In the genomic region with DNA sequence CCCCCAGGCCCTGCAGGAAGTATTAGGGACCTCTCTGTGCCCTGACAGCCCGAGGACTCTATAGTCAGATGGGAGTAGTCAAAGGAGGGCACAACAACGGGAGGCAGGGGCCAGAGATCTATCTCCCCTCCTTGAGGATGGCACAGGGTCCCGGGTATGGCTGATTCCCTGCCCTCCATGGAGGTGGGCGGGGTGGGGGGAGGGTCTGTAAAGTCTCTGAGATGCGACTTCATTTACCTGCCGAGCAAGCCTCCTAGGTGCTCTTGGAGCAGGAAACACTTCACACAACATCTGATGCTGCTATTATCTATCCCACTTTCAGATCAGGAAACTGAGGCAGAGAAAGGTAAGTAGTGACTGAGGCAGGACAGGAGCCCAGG, we compare ENCODE assay signal across 12 cellular contexts. TPM values are rescaled to one million over a fixed set of nuclear protein-coding genes. Genes with fewer than 3 reads are reported as not detected.
A peak's percentile ranks its signal among the peaks of the same experiment; 100 is the strongest.
DNase-seq lines count a peak whose midpoint lies in the region; ATAC-seq, FAIRE-seq and TF ChIP-seq lines count a peak whose summit lies in the region.
"Had no signal": no experiment of that assay in that cellular context is flagged by ENCODE, and none has a peak within 500 bp of the region (broad histone marks: within the 10 kb centered on the region; RNA-seq: fewer than 3 reads in every experiment).

No MANE protein-coding gene starts in this region.

- H2AFZ ChIP-seq in trophoblast cell (ENCODE audit: insufficient read depth, low read length, poor library complexity): no peak overlapping the region

- no peak overlapping the region for H3K9ac ChIP-seq in trophoblast cell (ENCODE audit: low read length)

- H3K9me3 ChIP-seq in T-helper 17 cell (ENCODE audit: control insufficient read depth, low read length, poor library complexity, severe bottlenecking): no peaks in the 10 kb centered on the region
- peaks cover 4% of the 10 kb centered on the region for H3K9me3 ChIP-seq in trophoblast cell (ENCODE audit: insufficient read depth, low read depth, low read length)

- peak overlapping the region; percentile 68 for H3K4me3 Mint-ChIP-seq in T-helper 17 cell

- DNase-seq in T-helper 17 cell (no peak), foreskin keratinocyte (no peak), trophoblast cell (no peak), HUDEP-2 (lab: John Stamatoyannopoulos, UW; ENCODE audit: unreplicated experiment in 76 of 76) (no peak), NCI-H524 treated with DMSO at 0.1 percent for 48 hours (lab: John Stamatoyannopoulos, UW) (no peak), AG08396 (ENCODE audit: low spot score) (no peak), GM19239 (ENCODE audit: insufficient read length, low spot score) (no peak)
- DNase-seq: activated CD4-positive, alpha-beta T cell treated with anti-CD3 and anti-CD28 coated beads, Interleukin-2, amount 50 U/mL, for 1 hour; DND-41; effector CD8-positive, alpha-beta T cell; NCI-H748 treated with DMSO at 0.1 percent for 48 hours had no signal

- H2BK12ac ChIP-seq in trophoblast cell (ENCODE audit: low read length): peak overlapping the region; percentile 76

- ATAC-seq in T-helper 17 cell (no peak), foreskin keratinocyte (no peak)

- H3K27me3 ChIP-seq in foreskin keratinocyte (no peaks in the 10 kb centered on the region), trophoblast cell (ENCODE audit: insufficient read depth, low read length) (no peaks in the 10 kb centered on the region)

- H3K27ac Mint-ChIP-seq in T-helper 17 cell: no peak overlapping the region

- H3K4me1 Mint-ChIP-seq in T-helper 17 cell: peaks cover 17% of the 10 kb centered on the region

- H3K36me3 Mint-ChIP-seq in T-helper 17 cell (ENCODE audit: low read depth): peaks cover 5% of the 10 kb centered on the region

- no peak for TF ChIP-seq CTCF in C4-2B (conservative IDR thresholded peaks at IDR 0.05)
- no peak for TF ChIP-seq CTCF in foreskin keratinocyte (conservative IDR thresholded peaks at IDR 0.05)

- peaks cover 51% of the 10 kb centered on the region for H3K27me3 Mint-ChIP-seq in T-helper 17 cell

- peaks cover 26% of the 10 kb centered on the region for H3K4me1 ChIP-seq in foreskin keratinocyte
- peaks cover 41 to 47% of the 10 kb centered on the region in 2 experiments for H3K4me1 ChIP-seq in trophoblast cell (ENCODE audit: control insufficient read depth in 1 of 2, insufficient read depth in 2 of 2, low read length in 2 of 2)

- H3K36me3 ChIP-seq in trophoblast cell (ENCODE audit: control insufficient read depth in 1 of 2, insufficient read depth in 2 of 2, low read length in 2 of 2): peaks cover 19 to 20% of the 10 kb centered on the region in 2 experiments

- no peak overlapping the region for H3K23ac ChIP-seq in trophoblast cell (ENCODE audit: low read length)

- H2BK120ac ChIP-seq in trophoblast cell (ENCODE audit: insufficient read depth, low read length, poor library complexity): peak overlapping the region; percentile 85

- H4K8ac ChIP-seq in trophoblast cell (ENCODE audit: low read depth, low read length): peak overlapping the region; percentile 92

- FAIRE-seq in GM19239 (lab: Jason Lieb, UNC): no peak

- H2BK5ac ChIP-seq in trophoblast cell (ENCODE audit: low read depth, low read length, poor library complexity): peak overlapping the region; percentile 80

- peak overlapping the region; percentile 89 for H3K27ac ChIP-seq in C4-2B
- H3K27ac ChIP-seq in foreskin keratinocyte: peak overlapping the region; percentile 90
- peak overlapping the region; percentile 99 for H3K27ac ChIP-seq in trophoblast cell (ENCODE audit: low read depth, low read length)

- peak overlapping the region; percentile 65 for H3K4me2 ChIP-seq in trophoblast cell (ENCODE audit: low read length)

- no CpG with 5 or more reads among the region's 6 CpGs for WGBS in trophoblast cell (ENCODE audit: extremely low coverage, insufficient coverage, insufficient read length)

- H3K18ac ChIP-seq in trophoblast cell (ENCODE audit: low read length): peak overlapping the region; percentile 77

- peaks cover 41% of the 10 kb centered on the region for H3K79me1 ChIP-seq in trophoblast cell (ENCODE audit: low read length)

- H2AK5ac ChIP-seq in trophoblast cell (ENCODE audit: low read length): peak overlapping the region; percentile 36

- H4K12ac ChIP-seq in trophoblast cell (ENCODE audit: low read depth, low read length): peak overlapping the region; percentile 71

- peak overlapping the region; percentile 79 for H3K14ac ChIP-seq in trophoblast cell (ENCODE audit: low read length)

- H4K91ac ChIP-seq in trophoblast cell (ENCODE audit: low read depth, low read length): peak overlapping the region; percentile 97

- peak overlapping the region; percentile 32 for H3K4me3 ChIP-seq in trophoblast cell (ENCODE audit: low read depth, low read length)

- peaks cover 36% of the 10 kb centered on the region for H3K79me2 ChIP-seq in trophoblast cell (ENCODE audit: control insufficient read depth, insufficient read depth, low read length, poor library complexity)

- peak overlapping the region; percentile 46 for H3K4ac ChIP-seq in trophoblast cell (ENCODE audit: low read depth, low read length)

RNA-seq across cellular contexts. Expression of a gene that starts 0.8 kb away (rescaled TPM):
- total RNA-seq in T-helper 17 cell (not detected), foreskin keratinocyte (48.7 and 56.7 TPM in 2 replicates)
- 72.7 and 84.9 TPM in 2 replicates for polyA plus RNA-seq in foreskin keratinocyte
- polyA plus RNA-seq in trophoblast cell (2013): 191 and 202 TPM in 2 replicates

RNA-seq across cellular contexts. Expression of a gene that starts 20.4 kb away (rescaled TPM):
- total RNA-seq in T-helper 17 cell (1 to 10 TPM; 1.9 to 6.1 TPM), foreskin keratinocyte (not detected in 2 replicates)
- polyA plus RNA-seq in foreskin keratinocyte: not detected in 2 replicates
- polyA plus RNA-seq in trophoblast cell (2013): not detected in 2 replicates

RNA-seq across cellular contexts. Expression of a gene that starts 40.3 kb away (rescaled TPM):
- total RNA-seq in T-helper 17 cell: under 1 TPM; 0.12 to 0.31 TPM
- total RNA-seq in foreskin keratinocyte: 116 and 130 TPM in 2 replicates
- polyA plus RNA-seq in foreskin keratinocyte: 112 and 115 TPM in 2 replicates
- 4.7 and 4.9 TPM in 2 replicates for polyA plus RNA-seq in trophoblast cell (2013)

RNA-seq across cellular contexts. Expression of a gene that starts 49.1 kb away (rescaled TPM):
- 10 to 100 TPM; 70.5 to 86.8 TPM for total RNA-seq in T-helper 17 cell
- total RNA-seq in foreskin keratinocyte: 32.9 and 37.6 TPM in 2 replicates
- polyA plus RNA-seq in foreskin keratinocyte: 27.7 and 28.9 TPM in 2 replicates
- 31.8 and 32.0 TPM in 2 replicates for polyA plus RNA-seq in trophoblast cell (2013)

Comparison
In these comparisons a context has a peak if more than half of its experiments do, and no peak if none do; other contexts are left out.
1. RNA of a gene that starts 0.8 kb away (total RNA-seq): 48.7 to 56.7 TPM in foreskin keratinocyte; not detected in T-helper 17 cell; every median in the first group is over 10 times any median in the second.
2. RNA of a gene that starts 40.3 kb away (total RNA-seq): 116 to 130 TPM in foreskin keratinocyte; 0.12 to 0.31 TPM in T-helper 17 cell; every median in the first group is over 10 times any median in the second.
3. Peak in every context shown above with its lines, with median percentiles within 50 percentile points of each other: H3K27ac ChIP-seq.